ENCODE assay signal across 8 cellular contexts in genomic region chr3:179146911-179147570, GRCh38. TPM values are rescaled to one million over a fixed set of nuclear protein-coding genes. Genes with fewer than 3 reads are reported as not detected.
DNase-seq lines count a peak whose midpoint lies in the region; ATAC-seq and FAIRE-seq lines count a peak whose summit lies in the region.

No MANE protein-coding gene starts in this region.

- FAIRE-seq in TTC549 (lab: Jason Lieb, UNC): peak; percentile 57

- H3K9ac ChIP-seq in BLaER1 (peak overlapping the region; percentile 77), mucosa of rectum (ENCODE audit: low read depth in 1 of 2, low read length in 2 of 2) (peak overlapping the region; percentile 86 to 96)

- H3K4me2 ChIP-seq in BLaER1: peak overlapping the region; percentile 80

- peak; percentile 22 for ATAC-seq in GM18498 (IDR thresholded peaks at IDR 0.05; ENCODE audit: unreplicated experiment)
- ATAC-seq in HG03064 (IDR thresholded peaks at IDR 0.05; ENCODE audit: low read depth, unreplicated experiment): peak; percentile 28
- ATAC-seq in esophagus mucosa: peak; percentile 46

- no peaks in the 10 kb centered on the region for H3K27me3 ChIP-seq in BLaER1
- peaks cover 0 to 9% of the 10 kb centered on the region in 2 donors for H3K27me3 ChIP-seq in mucosa of rectum (ENCODE audit: control insufficient read depth in 2 of 2, insufficient read depth in 2 of 2, low read length in 2 of 2)

- peaks cover 31% of the 10 kb centered on the region for H3K4me1 ChIP-seq in BLaER1
- H3K4me1 ChIP-seq in mucosa of rectum (ENCODE audit: control insufficient read depth in 2 of 2, insufficient read depth in 2 of 2, low read length in 2 of 2): peaks cover 7 to 9% of the 10 kb centered on the region in 2 donors

- H4K20me1 ChIP-seq in BLaER1: peaks cover 30% of the 10 kb centered on the region

- H3K9me3 ChIP-seq in BLaER1 (no peaks in the 10 kb centered on the region), mucosa of rectum (ENCODE audit: control insufficient read depth in 2 of 2, low read length in 2 of 2) (no peaks in the 10 kb centered on the region)

- H3K27ac ChIP-seq in BLaER1 (peak overlapping the region; percentile 68), mucosa of rectum (ENCODE audit: low read depth in 2 of 2, low read length in 2 of 2) (peak overlapping the region; percentile 96)

- peak; percentile 71 for DNase-seq in NCI-H2029 (lab: John Stamatoyannopoulos, UW)
- no peak for DNase-seq in NK-92 treated with Interleukin-12 subunit alpha and Interleukin-12 subunit beta, amount 100 ng/mL, for 24 hours (lab: John Stamatoyannopoulos, UW)

- H3K4me3 ChIP-seq in BLaER1 (peak overlapping the region; percentile 99), mucosa of rectum (ENCODE audit: low read length in 2 of 2) (peak overlapping the region; percentile 68 to 98)

- peaks cover under 1% of the 10 kb centered on the region; the same call in 1 of the 2 replicates for H3K36me3 ChIP-seq in BLaER1
- H3K36me3 ChIP-seq in mucosa of rectum (ENCODE audit: control insufficient read depth in 2 of 2, insufficient read depth in 2 of 2, low read length in 2 of 2): no peaks in the 10 kb centered on the region

RNA-seq across cellular contexts. Expression of gene PIK3CA, which starts 1.1 kb away (rescaled TPM):
- 12.5 TPM for total RNA-seq in esophagus mucosa
